Comparison of ENCODE assay signal across 8 cellular contexts in genomic region chr4:141133146-141134006, GRCh38. TPM values are rescaled to one million over a fixed set of nuclear protein-coding genes. Genes with fewer than 3 reads are reported as not detected.
DNase-seq lines count a peak whose midpoint lies in the region; ATAC-seq and TF ChIP-seq lines count a peak whose summit lies in the region.

Gene RNF150 (minus strand): TSS chr4:141133469.

- DNase-seq in BE2C (peak; percentile 91), NCI-H345 treated with DMSO at 0.1 percent for 48 hours (lab: John Stamatoyannopoulos, UW; ENCODE audit: unreplicated experiment) (peak; percentile 77), activated T-cell treated with anti-CD3 and anti-CD28 coated beads for 48 hours (ENCODE audit: low read depth) (peak; percentile 45), fibroblast of gingiva (ENCODE audit: low read depth) (peak; percentile 96), mucosa of gallbladder (ENCODE audit: low spot score) (peak; percentile 80)

- no peak within 1 kb of the TSS for H3K27ac Mint-ChIP-seq in stimulated activated naive CD8-positive, alpha-beta T cell treated with anti-CD3 and anti-CD28 coated beads, Interleukin-15, Interleukin-2, amounts not matched to agents 100 ng/mL and 50 ng/mL, for 24 hours

- H3K27me3 ChIP-seq in BE2C = no peaks in the 10 kb centered on the region

- no peaks in the 10 kb centered on the region for H3K36me3 Mint-ChIP-seq in stimulated activated naive CD8-positive, alpha-beta T cell treated with anti-CD3 and anti-CD28 coated beads, Interleukin-15, Interleukin-2, amounts not matched to agents 100 ng/mL and 50 ng/mL, for 24 hours (ENCODE audit: low read depth)

- peak within 1 kb of the TSS; percentile 87 for H3K4me3 Mint-ChIP-seq in stimulated activated naive CD8-positive, alpha-beta T cell treated with anti-CD3 and anti-CD28 coated beads, Interleukin-15, Interleukin-2, amounts not matched to agents 100 ng/mL and 50 ng/mL, for 24 hours

- peaks cover 5% of the 10 kb centered on the region for H3K4me1 Mint-ChIP-seq in stimulated activated naive CD8-positive, alpha-beta T cell treated with anti-CD3 and anti-CD28 coated beads, Interleukin-15, Interleukin-2, amounts not matched to agents 100 ng/mL and 50 ng/mL, for 24 hours (ENCODE audit: low read depth)

- ATAC-seq in GM19023 (IDR thresholded peaks at IDR 0.05; ENCODE audit: unreplicated experiment) (peak; percentile 70), HG03342 (IDR thresholded peaks at IDR 0.05; ENCODE audit: unreplicated experiment) (peak; percentile 55)

- no peaks in the 10 kb centered on the region; the same call in 1 of the 2 replicates for H3K36me3 ChIP-seq in BE2C

- peak; percentile 93 for TF ChIP-seq CTCF in BE2C (IDR thresholded peaks at IDR 0.05; ENCODE audit: low read depth, low read length)

- H3K9me3 ChIP-seq in BE2C = no peaks in the 10 kb centered on the region

- peaks cover 72% of the 10 kb centered on the region for H3K27me3 Mint-ChIP-seq in stimulated activated naive CD8-positive, alpha-beta T cell treated with anti-CD3 and anti-CD28 coated beads, Interleukin-15, Interleukin-2, amounts not matched to agents 100 ng/mL and 50 ng/mL, for 24 hours

- no peaks in the 10 kb centered on the region for H3K9me3 Mint-ChIP-seq in stimulated activated naive CD8-positive, alpha-beta T cell treated with anti-CD3 and anti-CD28 coated beads, Interleukin-15, Interleukin-2, amounts not matched to agents 100 ng/mL and 50 ng/mL, for 24 hours

- no peaks in the 10 kb centered on the region for H3K4me1 ChIP-seq in BE2C

- peak within 1 kb of the TSS; percentile 90 for H3K4me3 ChIP-seq in BE2C (ENCODE audit: low read depth, low read length)

RNA-seq across cellular contexts. Expression of gene RNF150, which starts in this region (rescaled TPM):
- 17.3 TPM for polyA plus RNA-seq in BE2C (2012; ENCODE audit: insufficient read depth, insufficient read length, low read depth)
- total RNA-seq in mucosa of gallbladder = 20.5 TPM

Comparison
In these comparisons a context has a peak if more than half of its experiments do, and no peak if none do; other contexts are left out.
1. Peak in every context shown above with its lines: DNase-seq, ATAC-seq and H3K4me3 ChIP-seq.
2. DNase-seq: peak in every context shown above with its lines; median percentile 96 in fibroblast of gingiva; 91 in BE2C; 80 in mucosa of gallbladder; 77 in NCI-H345 treated with DMSO at 0.1 percent for 48 hours; 45 in activated T-cell treated with anti-CD3 and anti-CD28 coated beads for 48 hours.